Comparison of ENCODE assay signal across 17 cellular contexts in genomic region chr2:207470700-207471070, GRCh38.
"Had no signal": no experiment of that assay in that cellular context is flagged by ENCODE, and none has a peak within 500 bp of the region (broad histone marks: within the 10 kb centered on the region; RNA-seq: fewer than 3 reads in every experiment).

No MANE protein-coding gene starts in this region.

- H3K9me3 ChIP-seq: gastrocnemius medialis, heart right ventricle, lower lobe of right lung, ovary, sigmoid colon, spleen, stomach, testis, upper lobe of left lung had no signal

- H3K4me3 ChIP-seq: gastrocnemius medialis, heart right ventricle, lower lobe of right lung, ovary, sigmoid colon, spleen, stomach, testis, upper lobe of left lung had no signal

- H3K27me3 Mint-ChIP-seq: activated CD4-positive, alpha-beta memory T cell treated with anti-CD3 and anti-CD28 coated beads for 36 hours had no signal

- H3K9me3 Mint-ChIP-seq: activated CD4-positive, alpha-beta memory T cell treated with anti-CD3 and anti-CD28 coated beads for 36 hours; activated T-helper 2 cell treated with anti-CD3 and anti-CD28 coated beads, Interferon-gamma antibody, Interleukin-2, Interleukin-4, amounts not matched to agents 10 μg/mL and 5 μg/mL and 100 μg/mL, durations not matched to agents 14 hours and 24 hours and 36 hours had no signal

- H3K27ac Mint-ChIP-seq: activated CD4-positive, alpha-beta memory T cell treated with anti-CD3 and anti-CD28 coated beads for 36 hours; activated CD8-positive, alpha-beta memory T cell treated with anti-CD3 and anti-CD28 coated beads, Interleukin-2, amount 10 ng/mL, durations not matched to agents 7 days and 5 days; activated T-helper 2 cell treated with anti-CD3 and anti-CD28 coated beads, Interferon-gamma antibody, Interleukin-2, Interleukin-4, amounts not matched to agents 10 μg/mL and 5 μg/mL and 100 μg/mL, durations not matched to agents 14 hours and 24 hours and 36 hours had no signal

- H3K27me3 ChIP-seq: gastrocnemius medialis, heart right ventricle, ovary, sigmoid colon, spleen, stomach, testis, upper lobe of left lung had no signal

- H3K36me3 Mint-ChIP-seq: activated CD4-positive, alpha-beta memory T cell treated with anti-CD3 and anti-CD28 coated beads for 36 hours; activated CD8-positive, alpha-beta memory T cell treated with anti-CD3 and anti-CD28 coated beads, Interleukin-2, amount 10 ng/mL, durations not matched to agents 7 days and 5 days had no signal

- H3K4me3 Mint-ChIP-seq: activated CD4-positive, alpha-beta memory T cell treated with anti-CD3 and anti-CD28 coated beads for 36 hours; activated CD8-positive, alpha-beta memory T cell treated with anti-CD3 and anti-CD28 coated beads, Interleukin-2, amount 10 ng/mL, durations not matched to agents 7 days and 5 days had no signal

- DNase-seq: activated CD4-positive, alpha-beta memory T cell treated with anti-CD3 and anti-CD28 coated beads for 36 hours; activated CD8-positive, alpha-beta memory T cell treated with anti-CD3 and anti-CD28 coated beads, Interleukin-2, amount 10 ng/mL, durations not matched to agents 7 days and 5 days; activated naive CD4-positive, alpha-beta T cell treated with anti-CD3 and anti-CD28 coated beads, Interleukin-2, amount 50 U/mL, for 16 hours; activated T-cell treated with anti-CD3 and anti-CD28 coated beads, Interleukin-2, amount 50 U/mL, for 1 hour; central memory CD4-positive, alpha-beta T cell; effector CD8-positive, alpha-beta T cell; gastrocnemius medialis; heart right ventricle; lower lobe of right lung; midbrain; ovary; sigmoid colon; spleen; stomach; testis; upper lobe of left lung had no signal

- H3K36me3 ChIP-seq: gastrocnemius medialis, heart right ventricle, lower lobe of right lung, ovary, sigmoid colon, spleen, stomach, upper lobe of left lung had no signal

- ATAC-seq: activated CD8-positive, alpha-beta memory T cell treated with anti-CD3 and anti-CD28 coated beads, Interleukin-2, amount 10 ng/mL, durations not matched to agents 7 days and 5 days; gastrocnemius medialis; heart right ventricle; lower lobe of right lung had no signal
